Comparison of ENCODE assay signal across 23 cellular contexts in the genomic region with DNA sequence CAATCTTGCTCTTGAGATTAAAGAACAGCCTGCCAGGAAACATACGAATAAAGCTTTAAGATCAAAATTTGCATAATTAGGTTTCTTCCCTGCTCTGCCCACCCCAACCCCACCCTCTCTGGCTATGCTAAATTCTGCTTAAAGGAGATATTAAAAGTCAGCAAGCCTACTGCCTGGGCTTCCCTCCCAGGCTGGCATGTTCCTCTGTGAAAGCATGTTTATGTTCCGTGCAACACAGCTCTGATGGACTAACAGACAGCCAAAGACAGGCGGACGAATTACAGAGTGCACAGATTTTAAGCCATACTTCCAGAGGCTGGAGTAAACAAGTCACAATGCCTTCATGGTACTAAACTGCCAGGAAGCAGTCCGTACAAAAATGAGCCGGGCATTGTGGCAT. TPM values are rescaled to one million over a fixed set of nuclear protein-coding genes. Genes with fewer than 3 reads are reported as not detected.
A peak's percentile ranks its signal among the peaks of the same experiment; 100 is the strongest.
DNase-seq lines count a peak whose midpoint lies in the region; ATAC-seq and TF ChIP-seq lines count a peak whose summit lies in the region.
"Had no signal": no experiment of that assay in that cellular context is flagged by ENCODE, and none has a peak within 500 bp of the region (broad histone marks: within the 10 kb centered on the region; RNA-seq: fewer than 3 reads in every experiment).

No MANE protein-coding gene starts in this region.

- no peak for TF ChIP-seq CTCF in right atrium auricular region (IDR thresholded peaks at IDR 0.05)
- TF ChIP-seq CTCF in gastrocnemius medialis (IDR thresholded peaks at IDR 0.05 in 4 of 5, conservative IDR thresholded peaks at IDR 0.05 in 1 of 5), result no peak

- H3K27ac ChIP-seq in right atrium auricular region (no peak overlapping the region), gastrocnemius medialis (peak overlapping the region; percentile 92 to 95 (median 94))
- H3K27ac ChIP-seq: 22Rv1, HL-60, KMS-11 had no signal

- no peaks in the 10 kb centered on the region for H3K27me3 ChIP-seq in right atrium auricular region
- no peaks in the 10 kb centered on the region for H3K27me3 ChIP-seq in gastrocnemius medialis

- H3K4me1 Mint-ChIP-seq in activated T-cell treated with anti-CD3 and anti-CD28 coated beads, Interleukin-2, amount 50 U/mL, for 72 hours (ENCODE audit: low read depth), result peaks cover 36% of the 10 kb centered on the region

- in situ Hi-C loops in gastrocnemius medialis (cut with MboI; ENCODE audit: low sequenced_read_pairs in 4 of 4), result no loop called here

- H3K4me3 ChIP-seq in right atrium auricular region, result no peak overlapping the region
- H3K4me3 ChIP-seq in gastrocnemius medialis, result peak overlapping the region in 2 of 4 donors; percentile 47 to 48

- H3K9me3 Mint-ChIP-seq in activated T-cell treated with anti-CD3 and anti-CD28 coated beads, Interleukin-2, amount 50 U/mL, for 72 hours, result peaks cover 0 to 5% of the 10 kb centered on the region in 2 donors
- H3K9me3 Mint-ChIP-seq: CD4-positive, CD25-positive, alpha-beta regulatory T cell had no signal

- ATAC-seq in Right ventricle myocardium superior (ENCODE audit: poor library complexity) (peak; percentile 32), gastrocnemius medialis (peak; percentile 7 to 46), HG02588 (IDR thresholded peaks at IDR 0.05; ENCODE audit: unreplicated experiment) (no peak)
- ATAC-seq in activated T-cell treated with anti-CD3 and anti-CD28 coated beads, Interleukin-2, amount 50 U/mL, for 72 hours (replicated peaks in 1 of 2), result no peak
- ATAC-seq: PC-3 had no signal

- no peaks in the 10 kb centered on the region for H3K36me3 ChIP-seq in right atrium auricular region
- H3K36me3 ChIP-seq in gastrocnemius medialis, result no peaks in the 10 kb centered on the region

- peaks cover 3 to 4% of the 10 kb centered on the region in 2 donors for H3K36me3 Mint-ChIP-seq in activated T-cell treated with anti-CD3 and anti-CD28 coated beads, Interleukin-2, amount 50 U/mL, for 72 hours (ENCODE audit: insufficient read depth in 2 of 2)

- H3K9me3 ChIP-seq in right atrium auricular region (no peaks in the 10 kb centered on the region), gastrocnemius medialis (no peaks in the 10 kb centered on the region)

- H3K27me3 Mint-ChIP-seq in activated T-cell treated with anti-CD3 and anti-CD28 coated beads, Interleukin-2, amount 50 U/mL, for 72 hours (ENCODE audit: low read depth), result no peaks in the 10 kb centered on the region
- H3K27me3 Mint-ChIP-seq: B cell; CD4-positive, CD25-positive, alpha-beta regulatory T cell had no signal

- intact Hi-C loops in Right ventricle myocardium superior (cut with DNase I) (no loop called here), gastrocnemius medialis (cut with DNase I; ENCODE audit: low total_unique reads) (no loop called here)

- no peak for TF ChIP-seq POLR2A in gastrocnemius medialis (IDR thresholded peaks at IDR 0.05)

- H3K4me1 ChIP-seq in right atrium auricular region, result peaks cover 0 to 31% of the 10 kb centered on the region in 2 donors
- peaks cover 19 to 44% of the 10 kb centered on the region in 2 donors for H3K4me1 ChIP-seq in gastrocnemius medialis

- DNase-seq in Right ventricle myocardium superior (no peak), right atrium auricular region (ENCODE audit: low spot score) (no peak), cerebellar cortex (ENCODE audit: low spot score) (peak; percentile 8), iris pigment epithelial cell (ENCODE audit: low read depth) (peak; percentile 3), gastrocnemius medialis (peak; percentile 34 to 40)
- DNase-seq in activated T-cell treated with anti-CD3 and anti-CD28 coated beads, Interleukin-2, amount 50 U/mL, for 72 hours, result no peak
- DNase-seq in activated CD4-positive, alpha-beta T cell treated with anti-CD3 and anti-CD28 coated beads for 48 hours, result no peak
- DNase-seq: CD4-positive, CD25-positive, alpha-beta regulatory T cell; COR-L47; DMS 273 treated with DMSO at 0.1 percent for 48 hours; DND-41; H7; MV-4-11; NCI-H187; NCI-H2107; NCI-H82; PC-3; RPMI8226 had no signal

- H3K27ac Mint-ChIP-seq in activated T-cell treated with anti-CD3 and anti-CD28 coated beads, Interleukin-2, amount 50 U/mL, for 72 hours, result no peak overlapping the region
- H3K27ac Mint-ChIP-seq: CD4-positive, CD25-positive, alpha-beta regulatory T cell had no signal

- H3K4me3 Mint-ChIP-seq in activated T-cell treated with anti-CD3 and anti-CD28 coated beads, Interleukin-2, amount 50 U/mL, for 72 hours, result no peak overlapping the region
- H3K4me3 Mint-ChIP-seq: B cell; CD4-positive, CD25-positive, alpha-beta regulatory T cell had no signal

RNA-seq across cellular contexts. Expression of gene CD99L2, which starts 28.4 kb away (rescaled TPM):
- 71.5 TPM for total RNA-seq in Right ventricle myocardium superior
- total RNA-seq in right atrium auricular region, result 10 to 100 TPM; 66.0 to 72.0 TPM
- 100 to 1,000 TPM; 202 to 289 (median 251) TPM for total RNA-seq in gastrocnemius medialis
- total RNA-seq in activated T-cell treated with anti-CD3 and anti-CD28 coated beads, Interleukin-2, amount 50 U/mL, for 72 hours, result 10 to 100 TPM; 12.4 to 18.3 TPM

Comparison
In these comparisons a context has a peak if more than half of its experiments do, and no peak if none do; other contexts are left out.
1. ATAC-seq: peak in Right ventricle myocardium superior (single experiment) and gastrocnemius medialis (2 of 2); none in activated T-cell treated with anti-CD3 and anti-CD28 coated beads, Interleukin-2, amount 50 U/mL, for 72 hours (0 of 2) and HG02588 (single experiment).
2. DNase-seq: peak in cerebellar cortex (single experiment), iris pigment epithelial cell (single experiment) and gastrocnemius medialis (2 of 2); none in Right ventricle myocardium superior (single experiment), right atrium auricular region (single experiment), activated T-cell treated with anti-CD3 and anti-CD28 coated beads, Interleukin-2, amount 50 U/mL, for 72 hours (0 of 2) and activated CD4-positive, alpha-beta T cell treated with anti-CD3 and anti-CD28 coated beads for 48 hours (single experiment).
3. H3K27ac ChIP-seq: peak in gastrocnemius medialis (4 of 4); none in right atrium auricular region (0 of 2).